Comparison of ENCODE assay signal across 27 cellular contexts in genomic region chr7:52114056-52114455, GRCh38.
"Had no signal": no experiment of that assay in that cellular context is flagged by ENCODE, and none has a peak within 500 bp of the region (broad histone marks: within the 10 kb centered on the region; RNA-seq: fewer than 3 reads in every experiment).

No MANE protein-coding gene starts in this region.

- H3K27me3 ChIP-seq: esophagus squamous epithelium, right lobe of liver, spleen, testis, tibial nerve, upper lobe of right lung, vagina had no signal

- H3K27ac ChIP-seq: coronary artery, dorsolateral prefrontal cortex, esophagus squamous epithelium, left ventricle myocardium inferior, parathyroid adenoma, prostate gland, right lobe of liver, spleen, testis, tibial nerve, upper lobe of right lung, vagina had no signal

- H3K4me1 Mint-ChIP-seq: naive B cell; nephron; stimulated activated naive B cell treated with anti-CD40 and anti-IgM and Interleukin-4, amounts not matched to agents 10 μg/mL and 1 μg/mL and 100 μg/mL, for 72 hours; stimulated activated naive CD8-positive, alpha-beta T cell treated with anti-CD3 and anti-CD28 coated beads, Interleukin-15, amount 100 ng/mL, for 72 hours had no signal

- H3K4me3 ChIP-seq: coronary artery, dorsolateral prefrontal cortex, esophagus squamous epithelium, left ventricle myocardium inferior, lung, prostate gland, right lobe of liver, spleen, testis, tibial nerve, upper lobe of right lung, vagina had no signal

- H3K27me3 Mint-ChIP-seq: naive B cell; stimulated activated naive B cell treated with anti-CD40 and anti-IgM and Interleukin-4, amounts not matched to agents 10 μg/mL and 1 μg/mL and 100 μg/mL, for 72 hours; stimulated activated naive CD8-positive, alpha-beta T cell treated with anti-CD3 and anti-CD28 coated beads, Interleukin-15, amount 100 ng/mL, for 72 hours had no signal

- H2AFZ ChIP-seq: parathyroid adenoma had no signal

- ATAC-seq: left cardiac atrium; stimulated activated naive B cell treated with anti-CD40 and anti-IgM and Interleukin-4, amounts not matched to agents 10 μg/mL and 1 μg/mL and 100 μg/mL, for 72 hours; stimulated activated naive CD8-positive, alpha-beta T cell treated with anti-CD3 and anti-CD28 coated beads, Interleukin-15, amount 100 ng/mL, for 72 hours; upper lobe of right lung had no signal

- FAIRE-seq: endometrium, kidney had no signal

- DNase-seq: dorsolateral prefrontal cortex; effector CD8-positive, alpha-beta T cell; esophagus squamous epithelium; foreskin fibroblast; kidney; left cardiac atrium; left ventricle myocardium inferior; mesenchymal stem cell; naive B cell; retina; right lobe of liver; spleen; stimulated activated CD4-positive, alpha-beta T cell treated with anti-CD3 and anti-CD28 coated beads, Interleukin-15, amount 100 ng/mL, for 24 hours; stimulated activated CD4-positive, alpha-beta T cell treated with anti-CD3 and anti-CD28 coated beads, Interleukin-1b, Interleukin-23, amount 100 ng/mL, for 48 hours; stimulated activated CD4-positive, alpha-beta T cell treated with anti-CD3 and anti-CD28 coated beads, Interleukin-4, amount 100 ng/mL, for 24 hours; stimulated activated naive B cell treated with anti-CD40 and anti-IgM and Interleukin-4, amounts not matched to agents 10 μg/mL and 1 μg/mL and 100 μg/mL, for 72 hours; stimulated activated naive CD8-positive, alpha-beta T cell treated with anti-CD3 and anti-CD28 coated beads, Interleukin-15, amount 100 ng/mL, for 72 hours; testis; upper lobe of right lung had no signal

- H3K9me3 ChIP-seq: esophagus squamous epithelium, left ventricle myocardium inferior, prostate gland, right lobe of liver, testis, tibial nerve, upper lobe of right lung, vagina had no signal

- H3K4me1 ChIP-seq: esophagus squamous epithelium, left ventricle myocardium inferior, parathyroid adenoma, prostate gland, right lobe of liver, spleen, testis, tibial nerve, upper lobe of right lung, vagina had no signal

- H3K9ac ChIP-seq: parathyroid adenoma had no signal

- H3K4me3 Mint-ChIP-seq: naive B cell; nephron; stimulated activated naive B cell treated with anti-CD40 and anti-IgM and Interleukin-4, amounts not matched to agents 10 μg/mL and 1 μg/mL and 100 μg/mL, for 72 hours; stimulated activated naive CD8-positive, alpha-beta T cell treated with anti-CD3 and anti-CD28 coated beads, Interleukin-15, amount 100 ng/mL, for 72 hours had no signal

- H3K9me3 Mint-ChIP-seq: nephron; stimulated activated naive B cell treated with anti-CD40 and anti-IgM and Interleukin-4, amounts not matched to agents 10 μg/mL and 1 μg/mL and 100 μg/mL, for 72 hours; stimulated activated naive CD8-positive, alpha-beta T cell treated with anti-CD3 and anti-CD28 coated beads, Interleukin-15, amount 100 ng/mL, for 72 hours had no signal

- H3K36me3 ChIP-seq: esophagus squamous epithelium, left ventricle myocardium inferior, prostate gland, right lobe of liver, spleen, tibial nerve, upper lobe of right lung, vagina had no signal

- H3K79me2 ChIP-seq: parathyroid adenoma had no signal

- H3K36me3 Mint-ChIP-seq: naive B cell; stimulated activated naive B cell treated with anti-CD40 and anti-IgM and Interleukin-4, amounts not matched to agents 10 μg/mL and 1 μg/mL and 100 μg/mL, for 72 hours had no signal

- H3K27ac Mint-ChIP-seq: naive B cell; nephron; stimulated activated naive B cell treated with anti-CD40 and anti-IgM and Interleukin-4, amounts not matched to agents 10 μg/mL and 1 μg/mL and 100 μg/mL, for 72 hours; stimulated activated naive CD8-positive, alpha-beta T cell treated with anti-CD3 and anti-CD28 coated beads, Interleukin-15, amount 100 ng/mL, for 72 hours had no signal
